In the genomic region with DNA sequence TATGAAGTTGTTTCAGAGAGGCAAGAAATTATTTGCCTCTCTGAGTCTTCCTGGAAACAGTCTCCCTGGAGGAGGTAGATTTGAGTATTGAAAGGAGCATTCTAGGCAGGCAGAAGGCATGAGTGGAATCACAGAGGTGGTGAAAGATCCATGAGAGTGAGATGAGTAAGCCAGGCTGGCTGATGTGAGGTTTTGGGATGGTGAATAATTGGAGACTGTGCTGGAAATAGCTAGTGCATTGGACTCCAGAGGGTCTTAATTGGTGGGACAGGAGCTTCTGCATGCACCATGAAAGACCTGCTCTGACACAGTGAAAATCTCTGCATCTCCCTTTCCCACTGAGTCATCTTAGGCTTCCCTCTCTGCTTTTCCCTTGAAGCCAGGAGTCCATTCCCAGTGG, we compare ENCODE assay signal across 10 cellular contexts. TPM values are rescaled to one million over a fixed set of nuclear protein-coding genes. Genes with fewer than 3 reads are reported as not detected.
A peak's percentile ranks its signal among the peaks of the same experiment; 100 is the strongest.
DNase-seq lines count a peak whose midpoint lies in the region; ATAC-seq and TF ChIP-seq lines count a peak whose summit lies in the region.
"Had no signal": no experiment of that assay in that cellular context is flagged by ENCODE, and none has a peak within 500 bp of the region (broad histone marks: within the 10 kb centered on the region; RNA-seq: fewer than 3 reads in every experiment).

No MANE protein-coding gene starts in this region.

- H2AFZ ChIP-seq in MM.1S (ENCODE audit: low read length) (no peak overlapping the region), neuronal stem cell (ENCODE audit: low read length) (peak overlapping the region; percentile 4)

- H3K27ac ChIP-seq in CD8-positive, alpha-beta T cell (ENCODE audit: low read depth, low read length) = no peak overlapping the region
- H3K27ac ChIP-seq in MM.1S (ENCODE audit: low read length) = peak overlapping the region; percentile 73; the same call in 1 of the 2 replicates
- no peak overlapping the region for H3K27ac ChIP-seq in neuronal stem cell (replicated peaks; ENCODE audit: low read length)

- H4K91ac ChIP-seq in neuronal stem cell (ENCODE audit: low read depth, low read length, poor library complexity) = no peak overlapping the region

- no peaks in the 10 kb centered on the region for H3K9me3 ChIP-seq in CD8-positive, alpha-beta T cell (ENCODE audit: low read length)
- no peaks in the 10 kb centered on the region for H3K9me3 ChIP-seq in MM.1S (replicated peaks; ENCODE audit: insufficient read depth, low read length)
- H3K9me3 ChIP-seq in neuronal stem cell (replicated peaks in 1 of 2; ENCODE audit: control insufficient read depth in 2 of 2, insufficient read depth in 1 of 2, low read depth in 1 of 2, low read length in 2 of 2) = peaks cover 0 to 4% of the 10 kb centered on the region in 2 donors

- peaks cover 50% of the 10 kb centered on the region for H3K4me1 ChIP-seq in CD8-positive, alpha-beta T cell (ENCODE audit: insufficient read depth, low read length)
- H3K4me1 ChIP-seq in MM.1S (ENCODE audit: low read length) = peaks cover 30% of the 10 kb centered on the region
- H3K4me1 ChIP-seq in neuronal stem cell (ENCODE audit: control insufficient read depth in 2 of 2, insufficient read depth in 1 of 2, low read depth in 1 of 2, low read length in 2 of 2) = no peaks in the 10 kb centered on the region

- no peak overlapping the region for H2BK5ac ChIP-seq in neuronal stem cell (ENCODE audit: low read length)

- no peaks in the 10 kb centered on the region for H3K9me2 ChIP-seq in MM.1S (replicated peaks; ENCODE audit: insufficient read depth, low read length)

- H3K4ac ChIP-seq in neuronal stem cell (ENCODE audit: low read length) = no peak overlapping the region

- DNase-seq in CD8-positive, alpha-beta T cell = no peak
- DNase-seq in MM.1S (no peak), chondrocyte (ENCODE audit: low spot score) (no peak), neuronal stem cell (ENCODE audit: low spot score) (no peak), type B pancreatic cell (ENCODE audit: extremely low spot score, unreplicated experiment) (no peak), DMS153 (lab: John Stamatoyannopoulos, UW) (no peak), iPS-NIHi7 (ENCODE audit: extremely low spot score) (no peak), GM10266 (ENCODE audit: extremely low spot score) (no peak)
- DNase-seq: NCI-H510A treated with DMSO at 0.1 percent for 48 hours had no signal

- H3K36me3 ChIP-seq in CD8-positive, alpha-beta T cell (ENCODE audit: insufficient read depth, low read length) = no peaks in the 10 kb centered on the region
- H3K36me3 ChIP-seq in MM.1S (replicated peaks; ENCODE audit: insufficient read depth, low read length) = no peaks in the 10 kb centered on the region
- H3K36me3 ChIP-seq in neuronal stem cell (replicated peaks in 1 of 2; ENCODE audit: control insufficient read depth in 2 of 2, insufficient read depth in 2 of 2, low read length in 2 of 2) = no peaks in the 10 kb centered on the region

- H3K27me3 ChIP-seq in CD8-positive, alpha-beta T cell (ENCODE audit: insufficient read depth, low read length) = no peaks in the 10 kb centered on the region
- no peaks in the 10 kb centered on the region for H3K27me3 ChIP-seq in MM.1S (replicated peaks; ENCODE audit: insufficient read depth, low read length)
- no peaks in the 10 kb centered on the region for H3K27me3 ChIP-seq in neuronal stem cell (ENCODE audit: control insufficient read depth in 3 of 3, insufficient read depth in 3 of 3, low read depth in 1 of 3, low read length in 3 of 3)

- peak overlapping the region; percentile 14; the same call in 1 of the 2 replicates for H3K4me2 ChIP-seq in MM.1S (ENCODE audit: low read depth, low read length)
- H3K4me2 ChIP-seq in neuronal stem cell (ENCODE audit: insufficient read depth, low read length, poor library complexity, severe bottlenecking) = no peak overlapping the region

- H3K79me1 ChIP-seq in neuronal stem cell (ENCODE audit: low read depth, low read length) = no peaks in the 10 kb centered on the region

- H4K8ac ChIP-seq in neuronal stem cell (ENCODE audit: low read depth, low read length) = no peak overlapping the region

- no peak overlapping the region for H3K9ac ChIP-seq in MM.1S (ENCODE audit: low read length)
- H3K9ac ChIP-seq in neuronal stem cell (ENCODE audit: low read depth, low read length, poor library complexity) = no peak overlapping the region

- H3K27ac Mint-ChIP-seq in CD8-positive, alpha-beta T cell = peak overlapping the region; percentile 95
- peak overlapping the region; percentile 90 for H3K27ac Mint-ChIP-seq in chondrocyte (ENCODE audit: unreplicated experiment)
- H3K27ac Mint-ChIP-seq in type B pancreatic cell = no peak overlapping the region

- H2BK12ac ChIP-seq in neuronal stem cell (ENCODE audit: low read length) = no peak overlapping the region

- H3K4me3 ChIP-seq in CD8-positive, alpha-beta T cell (ENCODE audit: low read depth, low read length) = no peak overlapping the region
- no peak overlapping the region for H3K4me3 ChIP-seq in MM.1S (ENCODE audit: low read length)
- H3K4me3 ChIP-seq in neuronal stem cell (ENCODE audit: low read length in 2 of 2) = no peak overlapping the region

- H3K18ac ChIP-seq in neuronal stem cell (ENCODE audit: low read length) = no peak overlapping the region

- H2BK15ac ChIP-seq in neuronal stem cell (ENCODE audit: low read length) = no peak overlapping the region

- no peaks in the 10 kb centered on the region for H3K79me2 ChIP-seq in MM.1S (ENCODE audit: low read length)

- no peak overlapping the region for H2AK5ac ChIP-seq in neuronal stem cell (ENCODE audit: low read depth, low read length)

- H3K14ac ChIP-seq in neuronal stem cell (ENCODE audit: low read length) = no peak overlapping the region

- peak overlapping the region; percentile 60 for H3K4me3 Mint-ChIP-seq in CD8-positive, alpha-beta T cell
- H3K4me3 Mint-ChIP-seq in chondrocyte (ENCODE audit: unreplicated experiment) (no peak overlapping the region), type B pancreatic cell (no peak overlapping the region)

- peaks cover 70% of the 10 kb centered on the region for H3K4me1 Mint-ChIP-seq in CD8-positive, alpha-beta T cell (ENCODE audit: low read depth)
- H3K4me1 Mint-ChIP-seq in chondrocyte (ENCODE audit: low read depth) (peaks cover 42% of the 10 kb centered on the region), type B pancreatic cell (ENCODE audit: unreplicated experiment) (peaks cover 16% of the 10 kb centered on the region)

- ATAC-seq in CD8-positive, alpha-beta T cell = no peak

- H3K27me3 Mint-ChIP-seq in CD8-positive, alpha-beta T cell (ENCODE audit: low read depth) = no peaks in the 10 kb centered on the region
- H3K27me3 Mint-ChIP-seq in chondrocyte (ENCODE audit: low read depth) = no peaks in the 10 kb centered on the region
- no peaks in the 10 kb centered on the region for H3K27me3 Mint-ChIP-seq in type B pancreatic cell

- H4K20me1 ChIP-seq in MM.1S (ENCODE audit: insufficient read depth, low read length) = no peaks in the 10 kb centered on the region

- CTCF ChIA-PET in CD8-positive, alpha-beta T cell (lab: Charles Lee) = interaction anchor here (0.8 to 2.3 kb wide), 11 partner anchors 18 to 229 kb away, joined by 3 to 13 read pairs (median 3); partner anchors contain the start of gene CDC42EP3

- no peak overlapping the region for H2BK120ac ChIP-seq in neuronal stem cell (ENCODE audit: low read depth, low read length)

- no peaks in the 10 kb centered on the region for H3K9me3 Mint-ChIP-seq in CD8-positive, alpha-beta T cell
- H3K9me3 Mint-ChIP-seq in chondrocyte (ENCODE audit: low read depth) (no peaks in the 10 kb centered on the region), type B pancreatic cell (peaks cover 6% of the 10 kb centered on the region)
- H3K9me3 Mint-ChIP-seq: naive B cell had no signal

- H3K36me3 Mint-ChIP-seq in CD8-positive, alpha-beta T cell = peaks cover 7% of the 10 kb centered on the region
- H3K36me3 Mint-ChIP-seq in chondrocyte (ENCODE audit: low read depth) (no peaks in the 10 kb centered on the region), type B pancreatic cell (no peaks in the 10 kb centered on the region)
- H3K36me3 Mint-ChIP-seq: naive B cell had no signal

- POLR2A ChIA-PET in CD8-positive, alpha-beta T cell (lab: Charles Lee) = interaction anchor here (1.0 to 3.7 kb wide), 11 partner anchors 8 to 59 kb away, joined by 3 to 37 read pairs (median 5); partner anchors contain the start of gene CDC42EP3

- intact Hi-C loops in CD8-positive, alpha-beta T cell (cut with DNase I, micrococcal nuclease) = loop anchor here in 1 of 2 experiments (2.0 kb wide), 2 partner anchors 14 to 38 kb away; no protein-coding TSS in a partner anchor

- H3F3A ChIP-seq in MM.1S (ENCODE audit: insufficient read depth, low read length) = peaks cover 11% of the 10 kb centered on the region

- H3K23ac ChIP-seq in neuronal stem cell (ENCODE audit: low read depth, low read length, poor library complexity) = no peak overlapping the region

- no peak for TF ChIP-seq CTCF in CD8-positive, alpha-beta T cell (IDR thresholded peaks at IDR 0.05)
- no peak for TF ChIP-seq CTCF in MM.1S (IDR thresholded peaks at IDR 0.05; ENCODE audit: low read length)
- TF ChIP-seq CTCF in chondrocyte (IDR thresholded peaks at IDR 0.05) = no peak
- no peak for TF ChIP-seq CTCF in type B pancreatic cell (conservative IDR thresholded peaks at IDR 0.05)
- no peak for TF ChIP-seq CTCF in GM10266 (IDR thresholded peaks at IDR 0.05; ENCODE audit: control insufficient read depth, insufficient read depth, low read depth, missing control alignments)

RNA-seq across cellular contexts. Expression of gene CDC42EP3, which starts 46.3 kb away (rescaled TPM):
- total RNA-seq in CD8-positive, alpha-beta T cell = 10 to 100 TPM; 27.4 to 28.1 TPM
- 60.3 to 97.8 TPM (median 91.2 TPM) in 3 replicates for total RNA-seq in chondrocyte
- polyA plus RNA-seq in neuronal stem cell (2013, experiment 1 of 2) = 32.1 TPM
- 31.5 TPM for polyA plus RNA-seq in neuronal stem cell (2013, experiment 2 of 2)
- 43.7 and 65.4 TPM in 2 replicates for total RNA-seq in type B pancreatic cell (ENCODE audit: low replicate concordance)
